In genomic region chr4:1329408-1330371, GRCh38 we compare ENCODE assay signal across 11 cellular contexts. TPM values are rescaled to one million over a fixed set of nuclear protein-coding genes. Genes with fewer than 3 reads are reported as not detected.
A peak's percentile ranks its signal among the peaks of the same experiment; 100 is the strongest.
DNase-seq lines count a peak whose midpoint lies in the region; ATAC-seq, FAIRE-seq and TF ChIP-seq lines count a peak whose summit lies in the region.
"Had no signal": no experiment of that assay in that cellular context is flagged by ENCODE, and none has a peak within 500 bp of the region (broad histone marks: within the 10 kb centered on the region; RNA-seq: fewer than 3 reads in every experiment).

No MANE protein-coding gene starts in this region.

- H2BK20ac ChIP-seq in H1 (ENCODE audit: low read length), result no peak overlapping the region

- H3K4me1 ChIP-seq in H1 (replicated peaks in 1 of 4; ENCODE audit: control insufficient read depth in 3 of 4, insufficient read depth in 4 of 4, low read length in 3 of 4), result no peaks in the 10 kb centered on the region
- H3K4me1 ChIP-seq in trophoblast cell (ENCODE audit: control insufficient read depth in 1 of 2, insufficient read depth in 2 of 2, low read length in 2 of 2), result no peaks in the 10 kb centered on the region
- H3K4me1 ChIP-seq: A549 had no signal

- ATAC-seq in HG03095 (IDR thresholded peaks at IDR 0.05; ENCODE audit: unreplicated experiment), result no peak
- ATAC-seq: A549, left colon had no signal

- peaks cover 5 to 25% of the 10 kb centered on the region in 2 experiments for H4K20me1 ChIP-seq in H1 (replicated peaks in 1 of 2; ENCODE audit: control insufficient read depth in 1 of 2, insufficient read depth in 2 of 2, low read length in 2 of 2)

- H3K27ac Mint-ChIP-seq in activated CD4-positive, alpha-beta T cell treated with anti-CD3 and anti-CD28 coated beads, Interleukin-2, amount 10 ng/mL, durations not matched to agents 24 days and 14 days, result no peak overlapping the region

- H3K4ac ChIP-seq in H1 (replicated peaks; ENCODE audit: insufficient read length, low read depth, low read length) (no peak overlapping the region), trophoblast cell (ENCODE audit: low read depth, low read length) (no peak overlapping the region)

- H4K91ac ChIP-seq in H1 (replicated peaks; ENCODE audit: insufficient read length, low read length) (no peak overlapping the region), trophoblast cell (ENCODE audit: low read depth, low read length) (no peak overlapping the region)

- no peak for FAIRE-seq in H1 (lab: Jason Lieb, UNC)
- FAIRE-seq: A549 had no signal

- no peaks in the 10 kb centered on the region; a peak in 1 of 4 replicates for H3K79me2 ChIP-seq in H1 (ENCODE audit: control insufficient read depth in 1 of 2, insufficient read depth in 2 of 2, low read length in 2 of 2)
- no peaks in the 10 kb centered on the region for H3K79me2 ChIP-seq in trophoblast cell (ENCODE audit: control insufficient read depth, insufficient read depth, low read length, poor library complexity)

- H4K8ac ChIP-seq in H1 (ENCODE audit: extremely low read depth, insufficient read depth, low read length), result peak overlapping the region; percentile 51; the same call in 1 of the 2 replicates
- no peak overlapping the region for H4K8ac ChIP-seq in trophoblast cell (ENCODE audit: low read depth, low read length)

- no peak for TF ChIP-seq RAD21 in H1 (IDR thresholded peaks at IDR 0.05 in 1 of 2, conservative IDR thresholded peaks at IDR 0.05 in 1 of 2; ENCODE audit: low read depth in 2 of 2, low read length in 2 of 2)

- H3K36me3 ChIP-seq in H1 (ENCODE audit: control insufficient read depth in 2 of 4, insufficient read depth in 4 of 4, low read length in 3 of 4) (peaks cover 7 to 35% (median 15%) of the 10 kb centered on the region in 4 experiments; a peak in 6 of 8 replicates), trophoblast cell (ENCODE audit: control insufficient read depth in 1 of 2, insufficient read depth in 2 of 2, low read length in 2 of 2) (peaks cover 83 to 85% of the 10 kb centered on the region in 2 experiments)

- intact Hi-C loops in activated CD4-positive, alpha-beta T cell treated with anti-CD3 and anti-CD28 coated beads, Interleukin-2, amount 10 ng/mL, durations not matched to agents 24 days and 14 days (cut with micrococcal nuclease), result no loop called here

- 0 out of 2 replicates have a peak overlapping the region, but pooled peaks have one; percentile 9 for H2BK5ac ChIP-seq in H1 (ENCODE audit: low read depth, low read length)
- no peak overlapping the region for H2BK5ac ChIP-seq in trophoblast cell (ENCODE audit: low read depth, low read length, poor library complexity)

- CTCF ChIA-PET in H1 (lab: Charles Lee; ENCODE audit: partially characterized antibody), result interaction anchor here (0.7 to 2.5 kb wide), 5 partner anchors 11 to 83 kb away, joined by 3 to 11 read pairs (median 4); no protein-coding TSS in a partner anchor

- H3K36me3 Mint-ChIP-seq in activated CD4-positive, alpha-beta T cell treated with anti-CD3 and anti-CD28 coated beads, Interleukin-2, amount 10 ng/mL, durations not matched to agents 24 days and 14 days (ENCODE audit: low read depth), result peaks cover 28% of the 10 kb centered on the region

- H2AFZ ChIP-seq in H1 (ENCODE audit: low read length), result no peak overlapping the region
- no peak overlapping the region for H2AFZ ChIP-seq in trophoblast cell (ENCODE audit: insufficient read depth, low read length, poor library complexity)

- no peak overlapping the region for H3K9ac ChIP-seq in H1 (replicated peaks in 1 of 4; ENCODE audit: extremely low read depth in 1 of 4, low read depth in 3 of 4, low read length in 3 of 4)
- H3K9ac ChIP-seq in trophoblast cell (ENCODE audit: low read length), result no peak overlapping the region

- POLR2A ChIA-PET in H1 (lab: Charles Lee; ENCODE audit: partially characterized antibody), result interaction anchor here (0.8 to 2.0 kb wide), 6 partner anchors 10 to 20 kb away, joined by 3 to 7 read pairs (median 3); no protein-coding TSS in a partner anchor

- H3K27me3 ChIP-seq in H1 (replicated peaks in 1 of 4; ENCODE audit: control insufficient read depth in 3 of 4, extremely low read depth in 1 of 4, insufficient read depth in 3 of 4, low read length in 3 of 4), result no peaks in the 10 kb centered on the region
- no peaks in the 10 kb centered on the region for H3K27me3 ChIP-seq in trophoblast cell (ENCODE audit: insufficient read depth, low read length)

- H3K27ac ChIP-seq in H1 (ENCODE audit: low read depth, low read length), result no peak overlapping the region
- no peak overlapping the region for H3K27ac ChIP-seq in trophoblast cell (ENCODE audit: low read depth, low read length)
- H3K27ac ChIP-seq: A549 had no signal

- H3K4me3 ChIP-seq in H1 (ENCODE audit: extremely low read depth in 1 of 4, insufficient read depth in 2 of 4, low read depth in 3 of 4, low read length in 4 of 4) (no peak overlapping the region), trophoblast cell (ENCODE audit: low read depth, low read length) (no peak overlapping the region)
- H3K4me3 ChIP-seq: A549 had no signal

- H2AK5ac ChIP-seq in H1 (ENCODE audit: low read depth, low read length), result no peak overlapping the region
- H2AK5ac ChIP-seq in trophoblast cell (ENCODE audit: low read length), result no peak overlapping the region

- H3K4me1 Mint-ChIP-seq in activated CD4-positive, alpha-beta T cell treated with anti-CD3 and anti-CD28 coated beads, Interleukin-2, amount 10 ng/mL, durations not matched to agents 24 days and 14 days, result peaks cover 24% of the 10 kb centered on the region

- peak overlapping the region; percentile 33 for H3K4me3 Mint-ChIP-seq in activated CD4-positive, alpha-beta T cell treated with anti-CD3 and anti-CD28 coated beads, Interleukin-2, amount 10 ng/mL, durations not matched to agents 24 days and 14 days

- H3K23me2 ChIP-seq in H1 (ENCODE audit: low read depth, low read length), result peaks cover 2% of the 10 kb centered on the region; the same call in 1 of the 2 replicates

- no peak overlapping the region for H3K4me2 ChIP-seq in H1 (ENCODE audit: insufficient read depth in 1 of 2, low read depth in 2 of 2, low read length in 2 of 2)
- no peak overlapping the region for H3K4me2 ChIP-seq in trophoblast cell (ENCODE audit: low read length)
- H3K4me2 ChIP-seq: A549 had no signal

- H3K79me1 ChIP-seq in H1 (ENCODE audit: low read depth, low read length) (peaks cover 9% of the 10 kb centered on the region; the same call in 1 of the 2 replicates), trophoblast cell (ENCODE audit: low read length) (no peaks in the 10 kb centered on the region)

- no peak overlapping the region for H3K14ac ChIP-seq in H1 (ENCODE audit: insufficient read length)
- no peak overlapping the region for H3K14ac ChIP-seq in trophoblast cell (ENCODE audit: low read length)

- no peak overlapping the region for H3K56ac ChIP-seq in H1 (replicated peaks; ENCODE audit: insufficient read length, low read depth, low read length)

- TF ChIP-seq CTCF in H1 (IDR thresholded peaks at IDR 0.05; ENCODE audit: control extremely low read depth in 1 of 3, insufficient read depth in 1 of 3, low read depth in 1 of 3, low read length in 3 of 3), result no peak

- no peak overlapping the region for H4K12ac ChIP-seq in trophoblast cell (ENCODE audit: low read depth, low read length)

- H3K18ac ChIP-seq in H1 (ENCODE audit: extremely low read depth, low read length) (no peak overlapping the region), trophoblast cell (ENCODE audit: low read length) (no peak overlapping the region)

- no peak overlapping the region for H2BK120ac ChIP-seq in H1 (replicated peaks; ENCODE audit: low read depth, low read length)
- no peak overlapping the region for H2BK120ac ChIP-seq in trophoblast cell (ENCODE audit: insufficient read depth, low read length, poor library complexity)

- H3K9me3 Mint-ChIP-seq in activated CD4-positive, alpha-beta T cell treated with anti-CD3 and anti-CD28 coated beads, Interleukin-2, amount 10 ng/mL, durations not matched to agents 24 days and 14 days, result no peaks in the 10 kb centered on the region

- H2BK12ac ChIP-seq in H1 (ENCODE audit: low read depth, low read length), result no peak overlapping the region
- no peak overlapping the region for H2BK12ac ChIP-seq in trophoblast cell (ENCODE audit: low read length)

- H3K9me3 ChIP-seq in H1 (ENCODE audit: insufficient read depth in 2 of 2, low read depth in 1 of 2, low read length in 1 of 2) (no peaks in the 10 kb centered on the region), trophoblast cell (ENCODE audit: insufficient read depth, low read depth, low read length) (peaks cover 5% of the 10 kb centered on the region)
- H3K9me3 ChIP-seq: A549 had no signal

- H3K27me3 Mint-ChIP-seq in activated CD4-positive, alpha-beta T cell treated with anti-CD3 and anti-CD28 coated beads, Interleukin-2, amount 10 ng/mL, durations not matched to agents 24 days and 14 days, result no peaks in the 10 kb centered on the region

- no peak overlapping the region for H2BK15ac ChIP-seq in H1 (ENCODE audit: low read length)

- no peak for DNase-seq in activated CD4-positive, alpha-beta T cell treated with anti-CD3 and anti-CD28 coated beads, Interleukin-2, amount 10 ng/mL, durations not matched to agents 24 days and 14 days
- DNase-seq in activated CD4-positive, alpha-beta T cell treated with anti-CD3 and anti-CD28 coated beads for 48 hours, result no peak
- peak; percentile 66 for DNase-seq in T-helper 9 cell
- no peak for DNase-seq in H1 (ENCODE audit: low read depth in 1 of 2, low spot score in 2 of 2)
- DNase-seq in trophoblast cell, result peak; percentile 98
- no peak for DNase-seq in D341Med (ENCODE audit: low spot score)
- DNase-seq in NCI-H1930 (lab: John Stamatoyannopoulos, UW), result no peak
- DNase-seq: left colon, NCI-H345 had no signal

- TF ChIP-seq POLR2A in H1 (IDR thresholded peaks at IDR 0.05; ENCODE audit: control extremely low read depth in 1 of 2, low read depth in 2 of 2, low read length in 2 of 2), result no peak

- no peak overlapping the region for H4K5ac ChIP-seq in H1 (ENCODE audit: insufficient read length, low read depth, low read length)

- H3K23ac ChIP-seq in H1 (ENCODE audit: insufficient read length) (no peak overlapping the region), trophoblast cell (ENCODE audit: low read length) (no peak overlapping the region)

- TF ChIP-seq EP300 in H1 (IDR thresholded peaks at IDR 0.05; ENCODE audit: borderline replicate concordance in 1 of 2, low read depth in 2 of 2, low read length in 2 of 2), result no peak

- 92% methylated on average over 34 of the region's 34 CpGs; no CpG with 5 or more reads in 1 of the 2 experiments for WGBS in H1 (ENCODE audit: extremely low coverage in 1 of 2, insufficient coverage in 1 of 2, insufficient read length in 1 of 2, insufficient replicate concordance in 2 of 2, low coverage in 1 of 2, low lambda C conversion rate in 2 of 2, missing lambda C conversion rate in 1 of 2), 2 experiments
- no CpG with 5 or more reads among the region's 34 CpGs for WGBS in trophoblast cell (ENCODE audit: extremely low coverage, insufficient coverage, insufficient read length)

RNA-seq across cellular contexts. Expression of gene UVSSA, which starts 17.3 kb away (rescaled TPM):
- total RNA-seq in activated CD4-positive, alpha-beta T cell treated with anti-CD3 and anti-CD28 coated beads, Interleukin-2, amount 10 ng/mL, durations not matched to agents 24 days and 14 days, result 28.3 and 28.4 TPM in 2 replicates
- 19.0 and 19.4 TPM in 2 replicates for total RNA-seq in H1 (2021; fragmentation: NEBNext Ultra II Directional; extraction: Animal tissue kit (Norgen Biotek cat#: 25700))
- polyA plus RNA-seq in H1 (2011; rRNA removed), result 14.5 and 21.1 TPM in 2 replicates
- polyA plus RNA-seq in H1 (2011; cell fraction: cytosol; rRNA removed), result 14.8 TPM
- polyA plus RNA-seq in H1 (2011; cell fraction: nucleus; rRNA removed), result 106 TPM
- polyA plus RNA-seq in H1 (2012, experiment 1 of 2), result 17.0 to 21.8 TPM (median 19.1 TPM) in 4 replicates
- 2.3 TPM for polyA plus RNA-seq in H1 (2012, experiment 2 of 2)
- 9.4 TPM for polyA plus RNA-seq in H1 (2013, experiment 1 of 2)
- polyA plus RNA-seq in H1 (2013, experiment 2 of 2), result 8.0 TPM
- 7.8 and 8.3 TPM in 2 replicates for polyA minus RNA-seq in H1 (2011; rRNA and poly(A)+ RNA removed)
- polyA minus RNA-seq in H1 (2011; cell fraction: cytosol; rRNA and poly(A)+ RNA removed), result 13.4 TPM
- polyA minus RNA-seq in H1 (2011; cell fraction: nucleus; rRNA and poly(A)+ RNA removed), result 25.9 TPM
- 8.1 and 8.5 TPM in 2 replicates for polyA plus RNA-seq in trophoblast cell (2013)

RNA-seq across cellular contexts. Expression of gene MAEA, which starts 40.0 kb away (rescaled TPM):
- total RNA-seq in activated CD4-positive, alpha-beta T cell treated with anti-CD3 and anti-CD28 coated beads, Interleukin-2, amount 10 ng/mL, durations not matched to agents 24 days and 14 days, result 61.3 and 62.6 TPM in 2 replicates
- 75.3 and 75.8 TPM in 2 replicates for total RNA-seq in H1 (2021; fragmentation: NEBNext Ultra II Directional; extraction: Animal tissue kit (Norgen Biotek cat#: 25700))
- 133 and 166 TPM in 2 replicates for polyA plus RNA-seq in H1 (2011; rRNA removed)
- 136 TPM for polyA plus RNA-seq in H1 (2011; cell fraction: cytosol; rRNA removed)
- 178 TPM for polyA plus RNA-seq in H1 (2011; cell fraction: nucleus; rRNA removed)
- 65.1 to 86.6 TPM (median 84.3 TPM) in 4 replicates for polyA plus RNA-seq in H1 (2012, experiment 1 of 2)
- polyA plus RNA-seq in H1 (2012, experiment 2 of 2), result 68.5 TPM
- 51.3 TPM for polyA plus RNA-seq in H1 (2013, experiment 1 of 2)
- 48.3 TPM for polyA plus RNA-seq in H1 (2013, experiment 2 of 2)
- 55.7 and 65.9 TPM in 2 replicates for polyA minus RNA-seq in H1 (2011; rRNA and poly(A)+ RNA removed)
- 67.3 TPM for polyA minus RNA-seq in H1 (2011; cell fraction: cytosol; rRNA and poly(A)+ RNA removed)
- polyA minus RNA-seq in H1 (2011; cell fraction: nucleus; rRNA and poly(A)+ RNA removed), result 68.6 TPM
- polyA plus RNA-seq in trophoblast cell (2013), result 58.8 and 59.3 TPM in 2 replicates

Comparison
In these comparisons a context has a peak if more than half of its experiments do, and no peak if none do; other contexts are left out.
1. DNase-seq: peak in T-helper 9 cell (single experiment) and trophoblast cell (2 of 2); none in activated CD4-positive, alpha-beta T cell treated with anti-CD3 and anti-CD28 coated beads, Interleukin-2, amount 10 ng/mL, durations not matched to agents 24 days and 14 days (single experiment), activated CD4-positive, alpha-beta T cell treated with anti-CD3 and anti-CD28 coated beads for 48 hours (single experiment), H1 (0 of 2), D341Med (single experiment) and NCI-H1930 (0 of 2).